Comparison of ENCODE assay signal across 8 cellular contexts in genomic region chr1:16181887-16182719, GRCh38. TPM values are rescaled to one million over a fixed set of nuclear protein-coding genes. Genes with fewer than 3 reads are reported as not detected.
DNase-seq lines count a peak whose midpoint lies in the region; FAIRE-seq and TF ChIP-seq lines count a peak whose summit lies in the region.

No MANE protein-coding gene starts in this region.

- H3K27ac ChIP-seq in HEK293 (ENCODE audit: extremely low read depth, low read depth, low read length) (no peak overlapping the region), brain microvascular endothelial cell (peak overlapping the region; percentile 79)

- TF ChIP-seq POLR2A in GM12891 (IDR thresholded peaks at IDR 0.05; ENCODE audit: low read depth, low read length): no peak

- no peaks in the 10 kb centered on the region for H3K27me3 ChIP-seq in brain microvascular endothelial cell (replicated peaks)

- TF ChIP-seq CTCF in HEK293 (tag by site-specific recombination; IDR thresholded peaks at IDR 0.05) (no peak), brain microvascular endothelial cell (IDR thresholded peaks at IDR 0.05; ENCODE audit: low read depth, low read length, missing control alignments) (no peak)

- POLR2A ChIA-PET in HEK293 (lab: Yijun Ruan, JAX) (interaction anchor here (1.4 to 2.0 kb wide), 3 partner anchors 18 to 28 kb away, joined by 3 to 10 read pairs (median 5); no protein-coding TSS in a partner anchor), HEK293T (lab: Yijun Ruan, JAX) (no interaction called here)

- CTCF ChIA-PET in HEK293 (lab: Yijun Ruan, JAX): interaction anchor here (0.6 to 15.1 kb wide), 6 partner anchors 29 to 109 kb away, joined by 3 to 427 read pairs (median 4); partner anchors contain the start of gene FAM131C
- CTCF ChIA-PET in HEK293T (lab: Yijun Ruan, JAX): interaction anchor here (1.8 to 2.7 kb wide), 2 partner anchors 100 to 103 kb away, joined by 9 read pairs; no protein-coding TSS in a partner anchor

- no peak for FAIRE-seq in GM12891 (lab: Jason Lieb, UNC)

- H3K4me3 ChIP-seq in HEK293 (ENCODE audit: low read depth, low read length): no peak overlapping the region
- H3K4me3 ChIP-seq in brain microvascular endothelial cell (ENCODE audit: low read depth, low read length): peak overlapping the region; percentile 15

- H3K9me3 ChIP-seq in HEK293 (ENCODE audit: control insufficient read depth, insufficient read depth, low read depth, low read length): no peaks in the 10 kb centered on the region

- in situ Hi-C loops in brain microvascular endothelial cell (cut with HindIII; ENCODE audit: low pct_ligation_motif_present, low sequenced_read_pairs): no loop called here

- no peaks in the 10 kb centered on the region for H3K36me3 ChIP-seq in HEK293 (ENCODE audit: control insufficient read depth in 2 of 2, insufficient read depth in 1 of 2, low read length in 2 of 2)
- H3K36me3 ChIP-seq in brain microvascular endothelial cell (replicated peaks): no peaks in the 10 kb centered on the region

- H3K4me1 ChIP-seq in HEK293 (ENCODE audit: control insufficient read depth, insufficient read depth, low read length): no peaks in the 10 kb centered on the region

- DNase-seq in brain microvascular endothelial cell: peak; percentile 93
- DNase-seq in iris pigment epithelial cell (ENCODE audit: low read depth): peak; percentile 96
- DNase-seq in smooth muscle cell of the brain vasculature (ENCODE audit: low read depth, low spot score): peak; percentile 70
- no peak for DNase-seq in HEK293T (ENCODE audit: extremely low spot score)
- DNase-seq in SHP77 (lab: John Stamatoyannopoulos, UW): no peak
- no peak for DNase-seq in GM12891 (ENCODE audit: insufficient read length, low spot score)
- DNase-seq in NCI-H146 (lab: John Stamatoyannopoulos, UW): no peak

TF ChIP-seq in HEK293, 187 proteins besides CTCF, POLR2A, EP300 and RAD21 (continues in another document):
- no peak for TF ChIP-seq ZNF664 (tag by site-specific recombination; IDR thresholded peaks at IDR 0.05)
- TF ChIP-seq ZBTB44 (tag by site-specific recombination; IDR thresholded peaks at IDR 0.05): no peak
- no peak for TF ChIP-seq ZBTB7A (tag by site-specific recombination; IDR thresholded peaks at IDR 0.05; ENCODE audit: low read depth)
- no peak for TF ChIP-seq ZNF621 (tag by site-specific recombination; IDR thresholded peaks at IDR 0.05)
- no peak for TF ChIP-seq SETDB1 (IDR thresholded peaks at IDR 0.05; ENCODE audit: insufficient read length, low read length)
- no peak for TF ChIP-seq ZNF768 (tag by site-specific recombination; IDR thresholded peaks at IDR 0.05)
- no peak for TF ChIP-seq ZNF530 (tag by site-specific recombination; IDR thresholded peaks at IDR 0.05; ENCODE audit: low read depth)
- TF ChIP-seq GLIS2 (tag by site-specific recombination; IDR thresholded peaks at IDR 0.05): 0 out of 2 replicates have a peak, but pooled peaks have one; percentile 13
- TF ChIP-seq ZNF610 (tag by site-specific recombination; IDR thresholded peaks at IDR 0.05; ENCODE audit: borderline replicate concordance): no peak
- TF ChIP-seq ZNF707 (tag by site-specific recombination; IDR thresholded peaks at IDR 0.05): no peak
- TF ChIP-seq ZNF354C (tag by site-specific recombination; IDR thresholded peaks at IDR 0.05; ENCODE audit: borderline replicate concordance, low read depth): no peak
- TF ChIP-seq SP7 (tag by site-specific recombination; IDR thresholded peaks at IDR 0.05): no peak

TF ChIP-seq in HEK293T, 16 proteins besides CTCF, POLR2A, EP300 and RAD21:
- no peak for TF ChIP-seq FOXK2 (IDR thresholded peaks at IDR 0.05)
- no peak for TF ChIP-seq HDGF (IDR thresholded peaks at IDR 0.05; ENCODE audit: borderline replicate concordance)
- no peak for TF ChIP-seq ZNF384 (IDR thresholded peaks at IDR 0.05)
- TF ChIP-seq TARDBP (IDR thresholded peaks at IDR 0.05): no peak
- no peak for TF ChIP-seq SP1 (IDR thresholded peaks at IDR 0.05)
- no peak for TF ChIP-seq ELF4 (IDR thresholded peaks at IDR 0.05)
- no peak for TF ChIP-seq PKNOX1 (IDR thresholded peaks at IDR 0.05)
- no peak for TF ChIP-seq FOXM1 (IDR thresholded peaks at IDR 0.05; ENCODE audit: borderline replicate concordance)
- no peak for TF ChIP-seq LEF1 (IDR thresholded peaks at IDR 0.05; ENCODE audit: borderline replicate concordance)
- no peak for TF ChIP-seq BHLHE40 (IDR thresholded peaks at IDR 0.05; ENCODE audit: borderline replicate concordance)
- TF ChIP-seq CTBP1 (IDR thresholded peaks at IDR 0.05; ENCODE audit: borderline replicate concordance): no peak
- no peak for TF ChIP-seq ARNT (IDR thresholded peaks at IDR 0.05)
- no peak for TF ChIP-seq L3MBTL2 (conservative IDR thresholded peaks at IDR 0.05)

TF ChIP-seq in GM12891, 5 proteins besides CTCF, POLR2A, EP300 and RAD21:
- TF ChIP-seq PAX5 (IDR thresholded peaks at IDR 0.05; ENCODE audit: insufficient read depth, low read length, severe bottlenecking) (no peak), POLR2AphosphoS5 (IDR thresholded peaks at IDR 0.05; ENCODE audit: low read depth, low read length) (no peak), TAF1 (IDR thresholded peaks at IDR 0.05; ENCODE audit: low read depth, low read length) (no peak), SPI1 (IDR thresholded peaks at IDR 0.05; ENCODE audit: low read depth, low read length) (no peak), POU2F2 (IDR thresholded peaks at IDR 0.05; ENCODE audit: low read depth, low read length) (no peak)

RNA-seq across cellular contexts. Expression of gene EPHA2, which starts 26.2 kb away (rescaled TPM):
- polyA plus RNA-seq in GM12891 (2012; ENCODE audit: low read depth, missing spikeins): 0.14 TPM

RNA-seq across cellular contexts. Expression of gene ARHGEF19, which starts 30.3 kb away (rescaled TPM):
- polyA plus RNA-seq in GM12891 (2012; ENCODE audit: low read depth, missing spikeins): 1.1 TPM

RNA-seq across cellular contexts. Expression of gene CPLANE2, which starts 54.9 kb away (rescaled TPM):
- polyA plus RNA-seq in GM12891 (2012; ENCODE audit: low read depth, missing spikeins): 3.0 TPM

Comparison
In these comparisons a context has a peak if more than half of its experiments do, and no peak if none do; other contexts are left out.
1. DNase-seq: peak in brain microvascular endothelial cell (single experiment), iris pigment epithelial cell (single experiment) and smooth muscle cell of the brain vasculature (single experiment); none in HEK293T (single experiment), SHP77 (0 of 2), GM12891 (single experiment) and NCI-H146 (single experiment).